1 cellular context compared by ENCODE assay signal in the genomic region with DNA sequence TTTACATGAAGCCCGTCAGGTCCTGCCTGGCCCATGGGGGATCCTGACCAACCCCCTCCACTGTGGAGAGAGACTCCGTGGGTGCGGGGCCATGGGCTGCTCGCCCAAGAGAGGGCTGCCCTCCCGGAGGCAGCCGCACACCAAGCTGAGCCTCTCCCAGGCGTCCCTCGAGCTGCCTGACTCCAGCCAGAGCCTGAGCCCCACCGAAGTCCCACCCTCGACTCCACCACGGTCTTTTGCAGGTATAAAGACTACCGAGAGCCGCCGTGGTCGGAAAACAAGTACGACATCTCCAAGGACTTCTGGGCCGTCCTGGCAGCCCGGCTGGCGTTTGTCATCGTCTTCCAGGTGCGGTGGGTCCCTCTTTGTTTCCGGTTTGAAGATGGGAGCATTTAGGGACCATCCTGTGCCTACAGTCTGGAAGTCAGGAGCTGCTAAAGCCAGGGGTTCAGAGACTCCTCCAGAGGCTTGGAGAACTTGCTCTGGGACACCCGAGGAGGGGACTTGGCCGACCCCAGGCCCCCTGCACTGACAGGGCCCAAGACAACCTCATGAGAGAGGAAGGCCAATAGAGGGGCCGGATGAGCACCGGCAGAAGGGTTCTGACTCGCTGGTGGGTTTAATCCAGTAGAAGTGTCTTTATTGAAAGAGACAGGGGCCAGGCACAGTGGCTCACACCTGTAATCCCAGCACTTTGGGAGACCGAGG.
TF ChIP-seq lines count a peak whose summit lies in the region.

No MANE protein-coding gene starts in this region.

TF ChIP-seq in H1, 55 proteins besides CTCF, POLR2A, EP300 and RAD21:
- TF ChIP-seq TAF1 (IDR thresholded peaks at IDR 0.05; ENCODE audit: low read depth, low read length), result no peak
- TF ChIP-seq CREB1 (IDR thresholded peaks at IDR 0.05), result no peak
